9 cellular contexts compared by ENCODE assay signal in genomic region chr19:35963514-35963913, GRCh38. TPM values are rescaled to one million over a fixed set of nuclear protein-coding genes. Genes with fewer than 3 reads are reported as not detected.
DNase-seq lines count a peak whose midpoint lies in the region; ATAC-seq, FAIRE-seq and TF ChIP-seq lines count a peak whose summit lies in the region.
"Had no signal": no experiment of that assay in that cellular context is flagged by ENCODE, and none has a peak within 500 bp of the region (broad histone marks: within the 10 kb centered on the region; RNA-seq: fewer than 3 reads in every experiment).

No MANE protein-coding gene starts in this region.

- H3K27ac ChIP-seq in AG04450 (ENCODE audit: low read depth, low read length), result no peak overlapping the region

- no peak for TF ChIP-seq POLR2A in lower leg skin (IDR thresholded peaks at IDR 0.05)

- DNase-seq in AG04450 (ENCODE audit: low read depth, low spot score), result peak; percentile 21
- DNase-seq in KBM-7, result peak; percentile 74
- DNase-seq in activated naive CD8-positive, alpha-beta T cell treated with anti-CD3 and anti-CD28 coated beads for 36 hours, result peak; percentile 35
- peak; percentile 92 for DNase-seq in left kidney (ENCODE audit: low read depth, low spot score)
- no peak for DNase-seq in frontal cortex (ENCODE audit: low spot score in 2 of 2)
- DNase-seq in lower leg skin (ENCODE audit: low spot score in 2 of 2), result no peak

- H3K27me3 ChIP-seq in AG04450 (ENCODE audit: control insufficient read depth, insufficient read depth, low read length), result peaks cover 15% of the 10 kb centered on the region

- H3K4me1 Mint-ChIP-seq in activated naive CD8-positive, alpha-beta T cell treated with anti-CD3 and anti-CD28 coated beads for 36 hours, result peaks cover 2% of the 10 kb centered on the region

- no peak overlapping the region for H3K27ac Mint-ChIP-seq in activated naive CD8-positive, alpha-beta T cell treated with anti-CD3 and anti-CD28 coated beads for 36 hours

- H3K27me3 Mint-ChIP-seq in activated naive CD8-positive, alpha-beta T cell treated with anti-CD3 and anti-CD28 coated beads for 36 hours, result peaks cover 9% of the 10 kb centered on the region

- no peak for FAIRE-seq in frontal cortex (lab: Jason Lieb, UNC)

- 10 to 12% methylated on average over 9 of the region's 9 CpGs for WGBS in lower leg skin, 2 donors

- no peaks in the 10 kb centered on the region for H3K36me3 Mint-ChIP-seq in activated naive CD8-positive, alpha-beta T cell treated with anti-CD3 and anti-CD28 coated beads for 36 hours

- POLR2A ChIA-PET in AG04450 (lab: Yijun Ruan, JAX), result no interaction called here

- no peak for TF ChIP-seq CTCF in AG04450 (IDR thresholded peaks at IDR 0.05; ENCODE audit: low read depth, low read length)
- TF ChIP-seq CTCF in lower leg skin (IDR thresholded peaks at IDR 0.05), result no peak

- in situ Hi-C loops in KBM-7 (cut with MboI; ENCODE audit: low pct_unique_long_range_greater_than_20kb, low sequenced_read_pairs), result no loop called here

- no peak for ATAC-seq in HG02870 (IDR thresholded peaks at IDR 0.05; ENCODE audit: unreplicated experiment)
- ATAC-seq in HG02642 (IDR thresholded peaks at IDR 0.05; ENCODE audit: poor library complexity, unreplicated experiment), result no peak
- ATAC-seq: mucosa of descending colon had no signal

- H3K9me3 Mint-ChIP-seq in activated naive CD8-positive, alpha-beta T cell treated with anti-CD3 and anti-CD28 coated beads for 36 hours, result no peaks in the 10 kb centered on the region

- CTCF ChIA-PET in AG04450 (lab: Charles Lee), result interaction anchor here (2.5 kb wide), 1 partner anchor 17 kb away, joined by 6 read pairs; no protein-coding TSS in a partner anchor

- no peaks in the 10 kb centered on the region; the same call in 1 of the 2 replicates for H3K9me3 ChIP-seq in AG04450 (ENCODE audit: control insufficient read depth, insufficient read depth, low read length)
- H3K9me3 ChIP-seq: mucosa of descending colon had no signal

- H3K4me3 ChIP-seq in AG04450 (ENCODE audit: low read depth, low read length) (no peak overlapping the region), lower leg skin (ENCODE audit: low read depth, poor library complexity, severe bottlenecking) (no peak overlapping the region)
- H3K4me3 ChIP-seq: mucosa of descending colon had no signal

- no peak overlapping the region for H3K4me3 Mint-ChIP-seq in activated naive CD8-positive, alpha-beta T cell treated with anti-CD3 and anti-CD28 coated beads for 36 hours

- intact Hi-C loops in lower leg skin (cut with DNase I; ENCODE audit: low total_unique reads), result no loop called here

RNA-seq across cellular contexts. Expression of gene LRFN3, which starts 27.3 kb away (rescaled TPM):
- polyA plus RNA-seq in AG04450 (2011; rRNA removed), result 0.69 and 1.1 TPM in 2 replicates
- polyA minus RNA-seq in AG04450 (2011; rRNA and poly(A)+ RNA removed), result 0.46 and 1.1 TPM in 2 replicates
- 1 to 10 TPM; 5.8 to 7.1 TPM for total RNA-seq in activated naive CD8-positive, alpha-beta T cell treated with anti-CD3 and anti-CD28 coated beads for 36 hours
- total RNA-seq in frontal cortex (7.7 TPM), lower leg skin (10 to 100 TPM in 3 of 4 donors, 1 to 10 TPM in 1; 6.8 to 17.9 (median 11.4) TPM)

RNA-seq across cellular contexts. Expression of gene SDHAF1, which starts 31.5 kb away (rescaled TPM):
- polyA plus RNA-seq in AG04450 (2011; rRNA removed), result 7.5 and 8.3 TPM in 2 replicates
- 2.2 and 2.8 TPM in 2 replicates for polyA minus RNA-seq in AG04450 (2011; rRNA and poly(A)+ RNA removed)
- total RNA-seq in activated naive CD8-positive, alpha-beta T cell treated with anti-CD3 and anti-CD28 coated beads for 36 hours, result 10 to 100 TPM; 22.6 to 23.1 TPM
- total RNA-seq in frontal cortex, result 13.9 TPM
- total RNA-seq in lower leg skin, result 10 to 100 TPM; 51.6 to 83.8 (median 64.4) TPM

RNA-seq across cellular contexts. Expression of gene SYNE4, which starts 45.1 kb away (rescaled TPM):
- 0.07 and 0.14 TPM in 2 replicates for polyA plus RNA-seq in AG04450 (2011; rRNA removed)
- 0.14 TPM in 1 of 2 replicates, not detected in the other for polyA minus RNA-seq in AG04450 (2011; rRNA and poly(A)+ RNA removed)
- 1 to 10 TPM in 1 of 2 experiments, under 1 TPM in 1; 0.99 to 1.8 TPM for total RNA-seq in activated naive CD8-positive, alpha-beta T cell treated with anti-CD3 and anti-CD28 coated beads for 36 hours
- total RNA-seq in frontal cortex (not detected), lower leg skin (1 to 10 TPM in 2 of 4 donors, under 1 TPM in 1, not detected in 1; 0.89 to 5.8 (median 1.8) TPM)

RNA-seq across cellular contexts. Expression of gene ALKBH6, which starts 50.5 kb away (rescaled TPM):
- polyA plus RNA-seq in AG04450 (2011; rRNA removed), result 20.7 and 21.2 TPM in 2 replicates
- polyA minus RNA-seq in AG04450 (2011; rRNA and poly(A)+ RNA removed), result 6.0 and 9.9 TPM in 2 replicates
- 10 to 100 TPM; 35.0 to 35.5 TPM for total RNA-seq in activated naive CD8-positive, alpha-beta T cell treated with anti-CD3 and anti-CD28 coated beads for 36 hours
- total RNA-seq in frontal cortex (9.0 TPM), lower leg skin (10 to 100 TPM; 11.9 to 37.9 (median 25.0) TPM)

RNA-seq across cellular contexts. Expression of gene TYROBP, which starts 55.4 kb away (rescaled TPM):
- polyA plus RNA-seq in AG04450 (2011; rRNA removed), result not detected in 2 replicates
- not detected in 2 replicates for polyA minus RNA-seq in AG04450 (2011; rRNA and poly(A)+ RNA removed)
- not detected for total RNA-seq in activated naive CD8-positive, alpha-beta T cell treated with anti-CD3 and anti-CD28 coated beads for 36 hours
- total RNA-seq in frontal cortex (2.9 TPM), lower leg skin (10 to 100 TPM; 25.7 to 29.9 (median 28.4) TPM)

Comparison
In these comparisons a context has a peak if more than half of its experiments do, and no peak if none do; other contexts are left out.
1. DNase-seq: peak in AG04450 (single experiment), KBM-7 (single experiment), activated naive CD8-positive, alpha-beta T cell treated with anti-CD3 and anti-CD28 coated beads for 36 hours (single experiment) and left kidney (single experiment); none in frontal cortex (0 of 2) and lower leg skin (0 of 2).